ENCODE assay signal across 13 cellular contexts in genomic region chr3:191958980-191959671, GRCh38.
DNase-seq lines count a peak whose midpoint lies in the region; ATAC-seq and TF ChIP-seq lines count a peak whose summit lies in the region.
"Had no signal": no experiment of that assay in that cellular context is flagged by ENCODE, and none has a peak within 500 bp of the region (broad histone marks: within the 10 kb centered on the region; RNA-seq: fewer than 3 reads in every experiment).

No MANE protein-coding gene starts in this region.

- H3K36me3 Mint-ChIP-seq in HFFc6 (ENCODE audit: low read depth) (no peaks in the 10 kb centered on the region), memory B cell (no peaks in the 10 kb centered on the region)
- H3K36me3 Mint-ChIP-seq: naive B cell had no signal

- in situ Hi-C loops in KBM-7 (cut with MboI; ENCODE audit: low pct_unique_long_range_greater_than_20kb, low sequenced_read_pairs): no loop called here

- H3K27ac Mint-ChIP-seq in HFFc6 (no peak overlapping the region), memory B cell (no peak overlapping the region)
- H3K27ac Mint-ChIP-seq: naive B cell, T-helper 17 cell had no signal

- peaks cover 24% of the 10 kb centered on the region; the same call in 1 of the 2 replicates for H3K4me1 Mint-ChIP-seq in HFFc6 (ENCODE audit: low read depth)
- H3K4me1 Mint-ChIP-seq in memory B cell: peaks cover 8% of the 10 kb centered on the region
- H3K4me1 Mint-ChIP-seq: naive B cell, T-helper 17 cell had no signal

- DNase-seq in HFFc6 (no peak), memory B cell (ENCODE audit: low spot score in 2 of 2) (no peak), KBM-7 (no peak), HCEC 1CT (no peak), NCI-H1092 (lab: John Stamatoyannopoulos, UW) (no peak)
- DNase-seq in stimulated activated CD4-positive, alpha-beta T cell treated with anti-CD3 and anti-CD28 coated beads, Interleukin-4, amount 100 ng/mL, for 1 hour: no peak
- DNase-seq: DND-41, naive B cell, NCI-H146, T-helper 17 cell had no signal

- H3K4me3 Mint-ChIP-seq in HFFc6: 0 out of 2 replicates have a peak overlapping the region, but pooled peaks have one; percentile 29
- H3K4me3 Mint-ChIP-seq in memory B cell: no peak overlapping the region
- H3K4me3 Mint-ChIP-seq: naive B cell, T-helper 17 cell had no signal

- H3K27me3 Mint-ChIP-seq in HFFc6 (ENCODE audit: insufficient read depth) (no peaks in the 10 kb centered on the region), memory B cell (no peaks in the 10 kb centered on the region)
- H3K27me3 Mint-ChIP-seq: naive B cell, T-helper 17 cell had no signal

- no peak for TF ChIP-seq CTCF in HFFc6 (IDR thresholded peaks at IDR 0.05)

- H3K9me3 Mint-ChIP-seq in HFFc6 (peaks cover 9% of the 10 kb centered on the region), memory B cell (no peaks in the 10 kb centered on the region)

- ATAC-seq in GM19324 (IDR thresholded peaks at IDR 0.05; ENCODE audit: low FRiP score, unreplicated experiment): peak; percentile 89
- ATAC-seq in HG03469 (IDR thresholded peaks at IDR 0.05; ENCODE audit: unreplicated experiment): peak; percentile 41
- ATAC-seq in memory B cell (ENCODE audit: low read depth): peak; percentile 54
- ATAC-seq: HCT116, T-helper 17 cell had no signal
